ENCODE assay signal across 18 cellular contexts in genomic region chr1:202286622-202287097, GRCh38. TPM values are rescaled to one million over a fixed set of nuclear protein-coding genes. Genes with fewer than 3 reads are reported as not detected.
DNase-seq lines count a peak whose midpoint lies in the region; FAIRE-seq and TF ChIP-seq lines count a peak whose summit lies in the region.
"Had no signal": no experiment of that assay in that cellular context is flagged by ENCODE, and none has a peak within 500 bp of the region (broad histone marks: within the 10 kb centered on the region; RNA-seq: fewer than 3 reads in every experiment).

No MANE protein-coding gene starts in this region.

- CTCF ChIA-PET in endothelial cell of umbilical vein (lab: Charles Lee), result interaction anchor here (0.5 to 2.6 kb wide), 10 partner anchors 12 to 98 kb away, joined by 3 to 11 read pairs (median 4); partner anchors contain the start of gene LGR6
- CTCF ChIA-PET in activated naive CD4-positive, alpha-beta T cell treated with anti-CD3 and anti-CD28 coated beads for 36 hours (lab: Charles Lee), result interaction anchor here (0.7 kb wide), 1 partner anchor 29 kb away, joined by 3 read pairs; no protein-coding TSS in a partner anchor

- intact Hi-C loops in endothelial cell of umbilical vein (cut with micrococcal nuclease) (no loop called here), spleen (cut with DNase I; ENCODE audit: low total_unique reads) (no loop called here)
- intact Hi-C loops in activated naive CD4-positive, alpha-beta T cell treated with anti-CD3 and anti-CD28 coated beads for 36 hours (cut with micrococcal nuclease), result no loop called here

- no peak overlapping the region for H3K4me2 ChIP-seq in endothelial cell of umbilical vein (ENCODE audit: insufficient read depth, low read length)

- H3K27me3 Mint-ChIP-seq in activated naive CD4-positive, alpha-beta T cell treated with anti-CD3 and anti-CD28 coated beads for 36 hours (ENCODE audit: low read depth), result no peaks in the 10 kb centered on the region

- no peak overlapping the region for H3K9ac ChIP-seq in endothelial cell of umbilical vein (replicated peaks; ENCODE audit: extremely low read depth, insufficient read depth, low read length)

- H3K4me1 ChIP-seq in endothelial cell of umbilical vein (ENCODE audit: control insufficient read depth, extremely low read depth, insufficient read depth, low read length) (peaks cover 53% of the 10 kb centered on the region), spleen (peaks cover 21 to 63% (median 31%) of the 10 kb centered on the region in 6 donors)

- no peaks in the 10 kb centered on the region for H3K79me2 ChIP-seq in endothelial cell of umbilical vein (ENCODE audit: control insufficient read depth, insufficient read depth, low read length)

- peak overlapping the region; percentile 55 for H2AFZ ChIP-seq in endothelial cell of umbilical vein (ENCODE audit: low read depth, low read length)

- peaks cover 12% of the 10 kb centered on the region for H3K4me1 Mint-ChIP-seq in activated naive CD4-positive, alpha-beta T cell treated with anti-CD3 and anti-CD28 coated beads for 36 hours (ENCODE audit: low read depth)

- FAIRE-seq in endothelial cell of umbilical vein (lab: Jason Lieb, UNC), result peak; percentile 77
- FAIRE-seq: HTR-8/SVneo had no signal

- TF ChIP-seq CTCF in endothelial cell of umbilical vein (IDR thresholded peaks at IDR 0.05; ENCODE audit: extremely low read depth in 1 of 2, insufficient read depth in 1 of 2, low read depth in 1 of 2, low read length in 2 of 2) (no peak), spleen (IDR thresholded peaks at IDR 0.05 in 8 of 11, conservative IDR thresholded peaks at IDR 0.05 in 3 of 11) (peak in 2 of 11 experiments; percentile 16 to 22)

- H4K20me1 ChIP-seq in endothelial cell of umbilical vein (replicated peaks; ENCODE audit: control insufficient read depth, extremely low read depth, insufficient read depth, low read length), result no peaks in the 10 kb centered on the region

- TF ChIP-seq EP300 in Ishikawa (IDR thresholded peaks at IDR 0.05; ENCODE audit: borderline replicate concordance), result no peak

- no peaks in the 10 kb centered on the region for H3K9me1 ChIP-seq in endothelial cell of umbilical vein (replicated peaks; ENCODE audit: control insufficient read depth, extremely low read depth, insufficient read depth, low read length)

- H3K36me3 Mint-ChIP-seq in activated naive CD4-positive, alpha-beta T cell treated with anti-CD3 and anti-CD28 coated beads for 36 hours (ENCODE audit: low read depth), result no peaks in the 10 kb centered on the region
- H3K36me3 Mint-ChIP-seq: WTC11 had no signal

- H3K27ac ChIP-seq in endothelial cell of umbilical vein (ENCODE audit: insufficient read depth, low read depth, low read length), result peak overlapping the region; percentile 2
- H3K27ac ChIP-seq in spleen, result peak overlapping the region in 7 of 8 donors; percentile 45 to 74 (median 69)
- no peak overlapping the region for H3K27ac ChIP-seq in caudate nucleus (ENCODE audit: low read depth, low read length)
- H3K27ac ChIP-seq: epithelial cell of prostate, SJSA1 had no signal

- DNase-seq in endothelial cell of umbilical vein (ENCODE audit: low read depth, low spot score) (peak; percentile 60), left kidney (ENCODE audit: low read depth, low spot score) (peak; percentile 75), spleen (peak; percentile 76), caudate nucleus (lab: John Stamatoyannopoulos, UW) (no peak)
- DNase-seq in activated naive CD4-positive, alpha-beta T cell treated with anti-CD3 and anti-CD28 coated beads for 36 hours, result no peak
- DNase-seq in stimulated activated CD4-positive, alpha-beta T cell treated with anti-CD3 and anti-CD28 coated beads, Interleukin-15, amount 100 ng/mL, for 24 hours, result no peak
- DNase-seq in stimulated activated CD4-positive, alpha-beta T cell treated with anti-CD3 and anti-CD28 coated beads, Interleukin-12 subunit alpha, Interleukin-12 subunit beta, amount 100 ng/mL, for 4 hours, result no peak
- DNase-seq: activated T-cell treated with anti-CD3 and anti-CD28 coated beads, Interleukin-2, amount 50 U/mL, for 48 hours; anterior cingulate cortex; NCI-H1105; NCI-H526 treated with DMSO at 0.1 percent for 48 hours; stimulated activated CD4-positive, alpha-beta T cell treated with anti-CD3 and anti-CD28 coated beads, Interleukin-4, amount 100 ng/mL, for 1 hour had no signal

- no peak overlapping the region for H3K4me3 ChIP-seq in endothelial cell of umbilical vein (replicated peaks in 1 of 3; ENCODE audit: insufficient read depth in 1 of 3, low read depth in 1 of 3, low read length in 3 of 3)
- H3K4me3 ChIP-seq in spleen, result no peak overlapping the region
- H3K4me3 ChIP-seq: SJSA1 had no signal

- no TSS peak for BruUV-seq in endothelial cell of umbilical vein (replicated peaks; lab: Mats Ljungman, UMichigan)

- H3K36me3 ChIP-seq in endothelial cell of umbilical vein (ENCODE audit: control insufficient read depth in 2 of 2, extremely low read depth in 1 of 2, insufficient read depth in 2 of 2, low read length in 2 of 2) (no peaks in the 10 kb centered on the region), spleen (no peaks in the 10 kb centered on the region)
- H3K36me3 ChIP-seq: SJSA1 had no signal

- no peak overlapping the region for H3K27ac Mint-ChIP-seq in activated naive CD4-positive, alpha-beta T cell treated with anti-CD3 and anti-CD28 coated beads for 36 hours
- H3K27ac Mint-ChIP-seq: stimulated activated naive CD8-positive, alpha-beta T cell treated with anti-CD3 and anti-CD28 coated beads, Interleukin-15, Interleukin-2, amounts not matched to agents 100 ng/mL and 50 ng/mL, for 24 hours; WTC11 had no signal

- H3K9me3 Mint-ChIP-seq in activated naive CD4-positive, alpha-beta T cell treated with anti-CD3 and anti-CD28 coated beads for 36 hours, result no peaks in the 10 kb centered on the region
- H3K9me3 Mint-ChIP-seq: stimulated activated naive CD8-positive, alpha-beta T cell treated with anti-CD3 and anti-CD28 coated beads, Interleukin-15, Interleukin-2, amounts not matched to agents 100 ng/mL and 50 ng/mL, for 24 hours; WTC11 had no signal

- no peak for TF ChIP-seq RAD21 in Ishikawa (IDR thresholded peaks at IDR 0.05; ENCODE audit: low read depth)

- H3K4me3 Mint-ChIP-seq in activated naive CD4-positive, alpha-beta T cell treated with anti-CD3 and anti-CD28 coated beads for 36 hours, result no peak overlapping the region
- H3K4me3 Mint-ChIP-seq: stimulated activated naive CD8-positive, alpha-beta T cell treated with anti-CD3 and anti-CD28 coated beads, Interleukin-15, Interleukin-2, amounts not matched to agents 100 ng/mL and 50 ng/mL, for 24 hours; WTC11 had no signal

- no peak for TF ChIP-seq POLR2A in endothelial cell of umbilical vein (IDR thresholded peaks at IDR 0.05; ENCODE audit: low read depth, low read length)
- no peak for TF ChIP-seq POLR2A in spleen (IDR thresholded peaks at IDR 0.05)

- dilution Hi-C loops in endothelial cell of umbilical vein (cut with MboI; ENCODE audit: extremely low pct_ligation_motif_present, low sequenced_read_pairs), result no loop called here

- POLR2A ChIA-PET in endothelial cell of umbilical vein (lab: Charles Lee), result interaction anchor here (0.7 kb wide), 1 partner anchor 11 kb away, joined by 4 read pairs; no protein-coding TSS in a partner anchor

- H3K27me3 ChIP-seq in endothelial cell of umbilical vein (ENCODE audit: control insufficient read depth in 2 of 2, insufficient read depth in 2 of 2, low read length in 2 of 2), result no peaks in the 10 kb centered on the region
- peaks cover 0 to 11% (median 0%) of the 10 kb centered on the region in 7 donors for H3K27me3 ChIP-seq in spleen (replicated peaks in 1 of 7)
- H3K27me3 ChIP-seq: SJSA1 had no signal

- H3K9me3 ChIP-seq in endothelial cell of umbilical vein (replicated peaks; ENCODE audit: control insufficient read depth, insufficient read depth, low read length), result no peaks in the 10 kb centered on the region
- no peaks in the 10 kb centered on the region for H3K9me3 ChIP-seq in spleen
- H3K9me3 ChIP-seq: SJSA1 had no signal

- 47 to 71% (median 54%) methylated on average over 6 of the region's 6 CpGs for WGBS in spleen, 5 donors

TF ChIP-seq in Ishikawa, 13 proteins besides CTCF, POLR2A, EP300 and RAD21:
- TF ChIP-seq TAF1 (IDR thresholded peaks at IDR 0.05; ENCODE audit: low read depth) (no peak), TEAD4 (IDR thresholded peaks at IDR 0.05) (no peak), USF1 (IDR thresholded peaks at IDR 0.05) (no peak), NFIC (IDR thresholded peaks at IDR 0.05) (0 out of 2 replicates have a peak, but pooled peaks have one; percentile 37)

TF ChIP-seq in endothelial cell of umbilical vein, 7 proteins besides CTCF, POLR2A, EP300 and RAD21:
- TF ChIP-seq MYC (IDR thresholded peaks at IDR 0.05; ENCODE audit: low read depth, low read length), result no peak
- TF ChIP-seq MAX (IDR thresholded peaks at IDR 0.05; ENCODE audit: insufficient read depth, insufficient read length), result no peak
- no peak for TF ChIP-seq JUN (IDR thresholded peaks at IDR 0.05; ENCODE audit: borderline replicate concordance, insufficient read depth, insufficient read length, low read depth)
TF ChIP-seq in endothelial cell of umbilical vein: peak in this region for 0.

RNA-seq across cellular contexts. Expression of gene UBE2T, which starts 55.1 kb away (rescaled TPM):
- total RNA-seq in endothelial cell of umbilical vein (45.9 and 47.1 TPM in 2 replicates), spleen (10 to 100 TPM in 1 of 7 donors, 1 to 10 TPM in 6; 1.2 to 15.3 (median 5.2) TPM)
- polyA plus RNA-seq in endothelial cell of umbilical vein (87.8 and 89.0 TPM in 2 replicates), spleen (10 to 100 TPM in 1 of 3 donors, 1 to 10 TPM in 2; 5.0 to 16.2 (median 9.8) TPM)
- polyA plus RNA-seq in endothelial cell of umbilical vein (2011; cell fraction: cytosol; rRNA removed), result 96.5 and 103 TPM in 2 replicates
- 51.1 and 63.7 TPM in 2 replicates for polyA plus RNA-seq in endothelial cell of umbilical vein (2011; cell fraction: nucleus; rRNA removed)
- 36.4 and 68.8 TPM in 2 replicates for polyA plus RNA-seq in endothelial cell of umbilical vein (2012)
- polyA minus RNA-seq in endothelial cell of umbilical vein, result 50.6 and 55.5 TPM in 2 replicates
- 57.5 TPM for polyA minus RNA-seq in endothelial cell of umbilical vein (2011; cell fraction: cytosol; rRNA and poly(A)+ RNA removed)
- 13.0 and 21.8 TPM in 2 replicates for polyA minus RNA-seq in endothelial cell of umbilical vein (2011; cell fraction: nucleus; rRNA and poly(A)+ RNA removed)
- total RNA-seq in activated naive CD4-positive, alpha-beta T cell treated with anti-CD3 and anti-CD28 coated beads for 36 hours, result 100 to 1,000 TPM; 127 to 146 TPM

Comparison
In these comparisons a context has a peak if more than half of its experiments do, and no peak if none do; other contexts are left out.
1. DNase-seq: peak in endothelial cell of umbilical vein (single experiment), left kidney (single experiment) and spleen (single experiment); none in activated naive CD4-positive, alpha-beta T cell treated with anti-CD3 and anti-CD28 coated beads for 36 hours (single experiment), stimulated activated CD4-positive, alpha-beta T cell treated with anti-CD3 and anti-CD28 coated beads, Interleukin-15, amount 100 ng/mL, for 24 hours (single experiment), caudate nucleus (0 of 61) and stimulated activated CD4-positive, alpha-beta T cell treated with anti-CD3 and anti-CD28 coated beads, Interleukin-12 subunit alpha, Interleukin-12 subunit beta, amount 100 ng/mL, for 4 hours (single experiment).